8 cellular contexts compared by ENCODE assay signal in the genomic region with DNA sequence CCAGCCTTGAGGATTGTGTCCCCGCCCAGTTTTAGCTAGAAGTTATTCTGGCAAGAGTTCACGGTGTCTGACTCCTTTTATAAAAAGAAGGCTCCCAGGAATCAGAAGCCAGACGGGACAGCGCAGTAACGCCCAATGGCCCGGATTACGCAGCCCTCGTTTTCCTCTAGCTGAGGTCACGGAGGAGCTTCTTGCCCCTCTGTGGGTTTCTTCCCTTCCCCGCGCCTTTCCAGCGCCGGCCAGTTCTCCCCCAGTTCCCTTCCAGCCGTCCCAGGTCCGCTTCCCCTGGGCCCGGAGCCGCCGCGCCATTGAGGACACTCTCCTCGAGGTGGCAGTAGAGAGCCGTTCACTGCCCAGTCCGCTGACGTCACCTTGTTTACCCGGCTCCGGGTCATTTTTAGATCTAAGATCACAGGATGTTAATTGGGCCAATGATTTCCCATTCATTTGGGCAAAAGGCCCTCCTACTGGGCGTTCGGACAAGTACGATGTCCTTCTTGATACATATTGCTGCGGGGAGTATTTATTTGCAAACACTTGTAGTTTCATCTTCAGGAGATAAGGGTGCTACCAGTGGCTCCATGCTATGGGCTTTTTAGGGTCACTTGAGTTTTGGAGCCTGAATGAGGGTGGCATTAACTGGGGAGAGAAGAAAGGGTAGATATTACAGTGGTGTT.
A peak's percentile ranks its signal among the peaks of the same experiment; 100 is the strongest.
DNase-seq lines count a peak whose midpoint lies in the region; ATAC-seq and TF ChIP-seq lines count a peak whose summit lies in the region.

No MANE protein-coding gene starts in this region.

- H3K4me1 ChIP-seq in colonic mucosa = no peaks in the 10 kb centered on the region

- no peaks in the 10 kb centered on the region for H3K27me3 ChIP-seq in colonic mucosa

- peak overlapping the region; percentile 53 to 61 for H3K9ac ChIP-seq in colonic mucosa (ENCODE audit: low read depth in 2 of 2, low read length in 2 of 2)

- peak overlapping the region; percentile 28 for H3K27ac ChIP-seq in colonic mucosa

- no peak for DNase-seq in AG04449 (ENCODE audit: low read depth, low spot score)
- DNase-seq in NCI-H510A (lab: John Stamatoyannopoulos, UW) = peak; percentile 66
- peak; percentile 90 for DNase-seq in activated CD4-positive, alpha-beta T cell treated with anti-CD3 and anti-CD28 coated beads for 48 hours
- peak; percentile 93 for DNase-seq in colonic mucosa
- peak; percentile 75 to 91 for DNase-seq in left colon
- DNase-seq in stimulated activated CD4-positive, alpha-beta T cell treated with anti-CD3 and anti-CD28 coated beads, Interleukin-1b, Interleukin-23, amount 100 ng/mL, for 1 hour (ENCODE audit: low read depth in 2 of 2) = peak; percentile 61 to 79

- intact Hi-C loops in colonic mucosa (cut with DNase I) = loop anchor here (5.0 to 10.0 kb wide), 2 partner anchors 148 to 205 kb away; no protein-coding TSS in a partner anchor
- intact Hi-C loops in left colon (cut with DNase I, micrococcal nuclease) = loop anchor here in 1 of 2 donors (10.0 kb wide), 1 partner anchor 208 kb away; no protein-coding TSS in a partner anchor

- CTCF ChIA-PET in AG04449 (lab: Yijun Ruan, JAX) = interaction anchor here (0.6 to 4.1 kb wide), 48 partner anchors 9 to 394 kb away, joined by 3 to 41 read pairs (median 4); a partner anchor contains a TSS

- no peaks in the 10 kb centered on the region for H3K9me3 ChIP-seq in colonic mucosa

- ATAC-seq in GM18867 (IDR thresholded peaks at IDR 0.05; ENCODE audit: unreplicated experiment) = peak; percentile 77
- ATAC-seq in HG03342 (IDR thresholded peaks at IDR 0.05; ENCODE audit: unreplicated experiment) = peak; percentile 61
- peak; percentile 94 for ATAC-seq in left colon

- POLR2A ChIA-PET in AG04449 (lab: Yijun Ruan, JAX) = no interaction called here

- H3K4me3 ChIP-seq in AG04449 (ENCODE audit: low read depth, low read length) (peak overlapping the region; percentile 58), colonic mucosa (peak overlapping the region; percentile 18)

- TF ChIP-seq CTCF in AG04449 (IDR thresholded peaks at IDR 0.05; ENCODE audit: insufficient read depth, low read length, missing control alignments) (peak; percentile 96), colonic mucosa (IDR thresholded peaks at IDR 0.05) (peak; percentile 95)

- H3K36me3 ChIP-seq in colonic mucosa = no peaks in the 10 kb centered on the region
